Comparison of ENCODE assay signal across 12 cellular contexts in the genomic region with DNA sequence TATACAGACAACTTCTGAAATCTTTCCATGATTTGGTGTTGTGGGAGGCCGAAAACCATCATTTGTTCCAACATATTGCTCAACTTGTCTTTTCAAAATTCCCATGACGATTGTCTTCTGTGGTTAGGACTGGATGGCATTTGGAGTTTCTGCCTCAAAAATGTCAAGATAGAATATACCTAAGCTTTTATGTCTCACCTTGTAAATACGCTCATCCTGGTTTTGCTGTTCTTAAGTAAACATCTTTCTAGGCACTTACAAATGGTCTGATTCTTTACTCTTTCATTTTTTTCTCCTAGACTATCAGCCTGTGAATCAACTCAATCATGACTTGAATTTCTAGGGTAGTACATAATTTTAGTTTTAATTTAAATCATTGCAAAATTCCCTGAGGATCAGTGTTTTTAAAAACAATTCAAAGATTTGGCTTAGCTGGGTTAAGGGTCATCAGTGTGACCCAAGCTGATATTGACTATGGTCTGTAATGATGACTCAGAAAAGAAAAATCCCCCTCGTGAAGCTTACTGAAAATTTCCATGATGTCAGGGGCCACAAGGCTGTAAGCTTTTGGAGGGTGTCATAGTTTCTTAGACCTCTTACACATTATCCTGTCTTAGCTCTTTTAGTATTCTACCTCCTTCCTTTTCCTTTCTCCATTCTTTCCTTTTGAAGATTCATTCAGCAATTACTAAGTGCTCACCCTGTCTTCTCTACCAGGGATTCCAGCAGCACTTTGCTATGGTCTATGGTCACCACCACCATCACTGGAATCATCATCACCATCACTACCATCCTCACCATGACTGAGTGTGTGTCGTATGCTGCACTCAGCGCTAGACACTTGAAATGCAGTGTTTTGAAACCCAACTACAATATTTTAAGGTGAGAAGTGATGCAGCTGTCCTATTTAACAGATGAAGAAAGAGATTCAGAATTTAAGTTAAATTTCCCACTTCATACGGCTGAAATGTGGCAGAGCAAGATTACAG.
A peak's percentile ranks its signal among the peaks of the same experiment; 100 is the strongest.
DNase-seq lines count a peak whose midpoint lies in the region; ATAC-seq, FAIRE-seq and TF ChIP-seq lines count a peak whose summit lies in the region.
"Had no signal": no experiment of that assay in that cellular context is flagged by ENCODE, and none has a peak within 500 bp of the region (broad histone marks: within the 10 kb centered on the region; RNA-seq: fewer than 3 reads in every experiment).

No MANE protein-coding gene starts in this region.

- H3K27me3 Mint-ChIP-seq in effector memory CD8-positive, alpha-beta T cell: peaks cover 15 to 16% of the 10 kb centered on the region in 2 donors
- H3K27me3 Mint-ChIP-seq: activated CD4-positive, alpha-beta T cell treated with anti-CD3 and anti-CD28 coated beads, Interleukin-2, amount 10 ng/mL, durations not matched to agents 7 days and 5 days had no signal

- POLR2A ChIA-PET in A549 (lab: Yijun Ruan, JAX): no interaction called here

- CTCF ChIA-PET in A549 (lab: Yijun Ruan, JAX): interaction anchor here (2.4 kb wide), 1 partner anchor 10 kb away, joined by 11 read pairs; no protein-coding TSS in a partner anchor

- no peaks in the 10 kb centered on the region for H3K9me3 ChIP-seq in A549
- H3K9me3 ChIP-seq: BE2C had no signal

- 46% methylated on average over 7 of the region's 7 CpGs for WGBS in A549 (ENCODE audit: missing lambda C conversion rate)

- no peak for TF ChIP-seq RAD21 in A549 (conservative IDR thresholded peaks at IDR 0.05 in 1 of 2, IDR thresholded peaks at IDR 0.05 in 1 of 2)

- peak overlapping the region; percentile 21 to 46; a peak in 2 of 6 replicates for H3K27ac ChIP-seq in A549
- H3K27ac ChIP-seq: foreskin keratinocyte had no signal

- H3K36me3 Mint-ChIP-seq in effector memory CD8-positive, alpha-beta T cell (ENCODE audit: insufficient read depth): no peaks in the 10 kb centered on the region

- no peak for TF ChIP-seq EP300 in A549 (IDR thresholded peaks at IDR 0.05)

- TF ChIP-seq CTCF in A549 (IDR thresholded peaks at IDR 0.05) (no peak), fibroblast of villous mesenchyme (IDR thresholded peaks at IDR 0.05; ENCODE audit: insufficient read depth, low read depth, low read length) (no peak)

- no peak for TF ChIP-seq POLR2A in A549 (IDR thresholded peaks at IDR 0.05; ENCODE audit: low read length)

- ATAC-seq in A549: peak; percentile 37 to 39; a peak in 3 of 6 replicates
- ATAC-seq in GM21576 (IDR thresholded peaks at IDR 0.05; ENCODE audit: unreplicated experiment): peak; percentile 54
- no peak for ATAC-seq in HG03025 (IDR thresholded peaks at IDR 0.05; ENCODE audit: low FRiP score, unreplicated experiment)
- no peak for ATAC-seq in effector memory CD8-positive, alpha-beta T cell (replicated peaks)
- ATAC-seq in GM21423 (IDR thresholded peaks at IDR 0.05; ENCODE audit: unreplicated experiment): no peak
- ATAC-seq: foreskin keratinocyte had no signal

- H3K4me2 ChIP-seq in A549: peak overlapping the region; percentile 53

- H3K27ac Mint-ChIP-seq in effector memory CD8-positive, alpha-beta T cell: no peak overlapping the region
- H3K27ac Mint-ChIP-seq: activated CD4-positive, alpha-beta T cell treated with anti-CD3 and anti-CD28 coated beads, Interleukin-2, amount 10 ng/mL, durations not matched to agents 7 days and 5 days had no signal

- no peak for FAIRE-seq in A549 (lab: Jason Lieb, UNC)

- DNase-seq in A549 (ENCODE audit: low read depth in 1 of 2, low spot score in 1 of 2) (peak; percentile 4 to 31), OCI-M1 (lab: John Stamatoyannopoulos, UW) (peak; percentile 15), fibroblast of villous mesenchyme (ENCODE audit: low read depth) (peak; percentile 51), epidermal melanocyte (ENCODE audit: insufficient read length, low spot score) (no peak)
- no peak for DNase-seq in effector memory CD8-positive, alpha-beta T cell
- DNase-seq: activated CD4-positive, alpha-beta T cell treated with anti-CD3 and anti-CD28 coated beads, Interleukin-2, amount 10 ng/mL, durations not matched to agents 7 days and 5 days; BE2C; foreskin keratinocyte; NCI-H1930 had no signal

- peaks cover 18% of the 10 kb centered on the region for H3K4me1 ChIP-seq in A549
- H3K4me1 ChIP-seq: BE2C had no signal

- H3K4me3 ChIP-seq in A549 (no peak overlapping the region), fibroblast of villous mesenchyme (ENCODE audit: low read depth, low read length) (no peak overlapping the region)

- no peaks in the 10 kb centered on the region for H3K9me3 Mint-ChIP-seq in effector memory CD8-positive, alpha-beta T cell
- H3K9me3 Mint-ChIP-seq: activated CD4-positive, alpha-beta T cell treated with anti-CD3 and anti-CD28 coated beads, Interleukin-2, amount 10 ng/mL, durations not matched to agents 7 days and 5 days had no signal

- H3K4me3 Mint-ChIP-seq in effector memory CD8-positive, alpha-beta T cell: no peak overlapping the region
- H3K4me3 Mint-ChIP-seq: activated CD4-positive, alpha-beta T cell treated with anti-CD3 and anti-CD28 coated beads, Interleukin-2, amount 10 ng/mL, durations not matched to agents 7 days and 5 days had no signal

- H3K4me1 Mint-ChIP-seq in effector memory CD8-positive, alpha-beta T cell (ENCODE audit: low read depth in 2 of 2): no peaks in the 10 kb centered on the region
- H3K4me1 Mint-ChIP-seq: activated CD4-positive, alpha-beta T cell treated with anti-CD3 and anti-CD28 coated beads, Interleukin-2, amount 10 ng/mL, durations not matched to agents 7 days and 5 days had no signal

TF ChIP-seq in A549, 52 proteins besides CTCF, POLR2A, EP300 and RAD21:
- TF ChIP-seq NR3C1 (IDR thresholded peaks at IDR 0.05) (no peak), FOSL2 (IDR thresholded peaks at IDR 0.05) (no peak), FOSL2 (CRISPR knock-in tag; IDR thresholded peaks at IDR 0.05) (0 out of 2 replicates have a peak, but pooled peaks have one; percentile 19)

Comparison
In these comparisons a context has a peak if more than half of its experiments do, and no peak if none do; other contexts are left out.
1. ATAC-seq: peak in A549 (2 of 2) and GM21576 (single experiment); none in HG03025 (single experiment), effector memory CD8-positive, alpha-beta T cell (single experiment) and GM21423 (single experiment).
2. DNase-seq: peak in A549 (2 of 2), OCI-M1 (single experiment) and fibroblast of villous mesenchyme (single experiment); none in effector memory CD8-positive, alpha-beta T cell (0 of 3) and epidermal melanocyte (single experiment).